In the genomic region with DNA sequence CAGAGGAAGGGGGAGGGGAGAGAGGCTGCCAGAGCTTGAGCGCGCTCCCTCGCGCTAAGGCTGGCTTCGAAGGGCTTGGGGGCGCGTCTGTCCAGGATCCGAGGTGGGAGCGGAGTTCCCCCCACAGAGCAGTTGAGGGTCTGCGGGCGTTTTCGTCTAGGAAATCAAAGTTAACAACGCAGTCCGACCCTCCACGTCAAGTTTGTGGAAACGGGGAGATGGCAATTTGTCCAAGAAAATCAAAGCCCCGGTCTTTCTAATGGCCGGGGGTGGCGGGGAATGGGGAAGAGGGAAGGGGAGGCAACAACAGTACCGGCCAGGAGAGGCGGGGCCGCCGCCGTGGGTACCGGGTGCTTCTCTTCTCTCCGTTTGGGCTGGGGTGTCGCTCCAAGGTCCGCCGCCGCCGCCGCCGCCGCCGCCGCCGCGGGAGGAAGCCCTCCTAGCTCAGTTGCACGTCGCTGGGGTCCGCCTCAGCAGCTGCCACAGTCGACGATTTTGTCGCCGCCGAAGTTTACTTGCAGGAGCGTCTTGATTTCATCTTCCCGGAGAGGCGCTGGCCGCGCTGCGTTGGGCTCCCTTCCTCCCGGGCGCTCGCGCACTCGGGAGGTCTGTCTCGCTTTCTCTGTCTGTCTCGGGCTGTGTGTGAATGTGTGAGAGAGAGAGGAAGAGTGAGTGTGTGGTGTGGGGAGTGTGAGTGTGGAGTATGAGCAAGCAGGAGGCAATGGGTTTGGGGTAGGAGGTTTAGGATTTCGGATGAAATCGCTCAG, we compare ENCODE assay signal across 10 cellular contexts. TPM values are rescaled to one million over a fixed set of nuclear protein-coding genes. Genes with fewer than 3 reads are reported as not detected.
DNase-seq lines count a peak whose midpoint lies in the region; ATAC-seq and TF ChIP-seq lines count a peak whose summit lies in the region.
"Had no signal": no experiment of that assay in that cellular context is flagged by ENCODE, and none has a peak within 500 bp of the region (broad histone marks: within the 10 kb centered on the region; RNA-seq: fewer than 3 reads in every experiment).

No MANE protein-coding gene starts in this region.

- DNase-seq in heart left ventricle (no peak), Right ventricle myocardium inferior (ENCODE audit: missing footprints) (no peak), MCF 10A (ENCODE audit: unreplicated experiment) (no peak), lower lobe of right lung (no peak), vagina (ENCODE audit: extremely low spot score in 2 of 2) (no peak), NCI-H526 treated with DMSO at 0.1 percent for 48 hours (lab: John Stamatoyannopoulos, UW) (no peak), NCI-H510A treated with DMSO at 0.1 percent for 48 hours (lab: John Stamatoyannopoulos, UW) (no peak), lower leg skin (ENCODE audit: low spot score in 2 of 2) (no peak)

- H3K4me3 ChIP-seq in heart left ventricle, result peak overlapping the region in 11 of 12 donors; percentile 27 to 63 (median 50)
- H3K4me3 ChIP-seq in lower lobe of right lung, result peak overlapping the region; percentile 45
- H3K4me3 ChIP-seq in vagina, result peak overlapping the region; percentile 38 to 45
- no peak overlapping the region for H3K4me3 ChIP-seq in lower leg skin (ENCODE audit: low read depth, poor library complexity, severe bottlenecking)

- H3K27me3 Mint-ChIP-seq in MCF 10A (ENCODE audit: insufficient read depth, unreplicated experiment), result peaks cover 54% of the 10 kb centered on the region

- TF ChIP-seq CTCF in heart left ventricle (IDR thresholded peaks at IDR 0.05) (no peak), MCF 10A (IDR thresholded peaks at IDR 0.05; ENCODE audit: unreplicated experiment) (no peak), lower lobe of right lung (IDR thresholded peaks at IDR 0.05) (no peak), vagina (IDR thresholded peaks at IDR 0.05) (no peak), lower leg skin (IDR thresholded peaks at IDR 0.05) (no peak)

- H3K4me1 ChIP-seq in heart left ventricle (peaks cover 0 to 16% (median 0%) of the 10 kb centered on the region in 12 donors), lower lobe of right lung (no peaks in the 10 kb centered on the region), vagina (peaks cover 7% of the 10 kb centered on the region)

- H3K9me3 ChIP-seq in heart left ventricle, result no peaks in the 10 kb centered on the region
- no peaks in the 10 kb centered on the region for H3K9me3 ChIP-seq in lower lobe of right lung
- H3K9me3 ChIP-seq in vagina, result no peaks in the 10 kb centered on the region
- H3K9me3 ChIP-seq: pancreas had no signal

- POLR2A ChIA-PET in MCF 10A (lab: Yijun Ruan, JAX), result interaction anchor here (0.6 to 0.7 kb wide), 2 partner anchors 33 to 41 kb away, joined by 3 read pairs; no protein-coding TSS in a partner anchor

- BruUV-seq in MCF 10A (replicated peaks; lab: Mats Ljungman, UMichigan), result no TSS peak

- 1 to 40% (median 20%) methylated on average over 43 to 60 of the region's 61 CpGs for WGBS in heart left ventricle, 4 donors
- WGBS in lower leg skin, 2 donors, result 1 to 49% methylated on average over 23 to 52 of the region's 61 CpGs

- H3K27me3 ChIP-seq in heart left ventricle (peaks cover 0 to 97% (median 13%) of the 10 kb centered on the region in 9 donors), lower lobe of right lung (ENCODE audit: low read depth) (peaks cover 48% of the 10 kb centered on the region), vagina (no peaks in the 10 kb centered on the region)

- H3K4me1 Mint-ChIP-seq in MCF 10A (ENCODE audit: insufficient read depth, unreplicated experiment), result no peaks in the 10 kb centered on the region

- CTCF ChIA-PET in MCF 10A (lab: Yijun Ruan, JAX), result interaction anchor here (0.6 to 3.3 kb wide), 2 partner anchors 15 to 41 kb away, joined by 4 to 18 read pairs; no protein-coding TSS in a partner anchor

- intact Hi-C loops in heart left ventricle (cut with DNase I) (loop anchor here in 1 of 10 donors (5.0 kb wide), 1 partner anchor 42 kb away; no protein-coding TSS in a partner anchor), Right ventricle myocardium inferior (cut with DNase I) (no loop called here), MCF 10A (cut with micrococcal nuclease) (no loop called here), lower lobe of right lung (cut with DNase I) (no loop called here), vagina (cut with DNase I) (no loop called here), lower leg skin (cut with DNase I; ENCODE audit: low total_unique reads) (no loop called here)

- no peaks in the 10 kb centered on the region for H3K9me3 Mint-ChIP-seq in MCF 10A (ENCODE audit: unreplicated experiment)

- ATAC-seq in heart left ventricle (no peak), Right ventricle myocardium inferior (no peak), lower lobe of right lung (peak in 1 of 2 donors; percentile 5)

- H3K27ac Mint-ChIP-seq in MCF 10A (ENCODE audit: low read depth, unreplicated experiment), result no peak overlapping the region

- TF ChIP-seq POLR2A in heart left ventricle (IDR thresholded peaks at IDR 0.05), result no peak
- no peak for TF ChIP-seq POLR2A in vagina (IDR thresholded peaks at IDR 0.05)
- no peak for TF ChIP-seq POLR2A in lower leg skin (IDR thresholded peaks at IDR 0.05)

- H3K36me3 Mint-ChIP-seq in MCF 10A (ENCODE audit: insufficient read depth, unreplicated experiment), result no peaks in the 10 kb centered on the region

- H3K27ac ChIP-seq in heart left ventricle, result no peak overlapping the region
- H3K27ac ChIP-seq in lower lobe of right lung, result no peak overlapping the region
- H3K27ac ChIP-seq in vagina, result no peak overlapping the region
- H3K27ac ChIP-seq: pancreas had no signal

- peak overlapping the region; percentile 67 for H3K4me3 Mint-ChIP-seq in MCF 10A (ENCODE audit: unreplicated experiment)

- H3K36me3 ChIP-seq in heart left ventricle (no peaks in the 10 kb centered on the region), lower lobe of right lung (no peaks in the 10 kb centered on the region), vagina (no peaks in the 10 kb centered on the region)
- H3K36me3 ChIP-seq: pancreas had no signal

RNA-seq across cellular contexts. Expression of a gene that starts 0.6 kb away (rescaled TPM):
- total RNA-seq in heart left ventricle (1 to 10 TPM in 2 of 9 donors, under 1 TPM in 7; 0.21 to 2.2 (median 0.64) TPM), Right ventricle myocardium inferior (0.65 TPM), MCF 10A (2022) (0.12 and 0.70 TPM in 2 replicates), lower lobe of right lung (0.27 TPM), vagina (3.4 TPM), lower leg skin (1 to 10 TPM in 2 of 4 donors, under 1 TPM in 2; 0.38 to 2.7 (median 1.4) TPM)
- polyA plus RNA-seq in heart left ventricle, result under 1 TPM; 0.15 to 0.26 TPM
- total RNA-seq: HT1080 had no signal
